In genomic region chr12:53476769-53477209, GRCh38 we compare ENCODE assay signal across 8 cellular contexts. TPM values are rescaled to one million over a fixed set of nuclear protein-coding genes. Genes with fewer than 3 reads are reported as not detected.
DNase-seq lines count a peak whose midpoint lies in the region; ATAC-seq and TF ChIP-seq lines count a peak whose summit lies in the region.

No MANE protein-coding gene starts in this region.

- H3K4me1 ChIP-seq in foreskin keratinocyte: peaks cover 8% of the 10 kb centered on the region

- peak; percentile 46 for ATAC-seq in foreskin keratinocyte

- peaks cover 100% of the 10 kb centered on the region for H3K36me3 ChIP-seq in SK-N-MC (ENCODE audit: insufficient read depth, low read length)

- DNase-seq in GM12865 (ENCODE audit: low read depth) (no peak), SK-N-MC (ENCODE audit: low read depth, low spot score) (no peak), foreskin keratinocyte (no peak), HuH-7 (ENCODE audit: low spot score) (no peak), G401 (ENCODE audit: low spot score) (no peak), UCSD-AML1 (lab: John Stamatoyannopoulos, UW; ENCODE audit: unreplicated experiment) (no peak)
- no peak for DNase-seq in activated CD8-positive, alpha-beta memory T cell treated with anti-CD3 and anti-CD28 coated beads, Interleukin-2, amount 50 U/mL, for 48 hours

- H3K27me3 ChIP-seq in foreskin keratinocyte: no peaks in the 10 kb centered on the region

- peak; percentile 69 for TF ChIP-seq CTCF in 22Rv1 (IDR thresholded peaks at IDR 0.05)
- TF ChIP-seq CTCF in GM12865 (IDR thresholded peaks at IDR 0.05; ENCODE audit: insufficient read depth, low read depth, low read length, missing control alignments): peak; percentile 15
- peak; percentile 52 for TF ChIP-seq CTCF in foreskin keratinocyte (conservative IDR thresholded peaks at IDR 0.05)

- H3K27ac ChIP-seq in 22Rv1 (peak overlapping the region; percentile 30; the same call in 1 of the 2 replicates), SK-N-MC (peak overlapping the region; percentile 44; the same call in 1 of the 2 replicates), foreskin keratinocyte (no peak overlapping the region)

- in situ Hi-C loops in G401 (cut with HindIII; ENCODE audit: low sequenced_read_pairs): no loop called here

- H3K4me3 ChIP-seq in GM12865 (ENCODE audit: low read depth, low read length) (no peak overlapping the region), SK-N-MC (no peak overlapping the region)

- H3K9me3 ChIP-seq in SK-N-MC (ENCODE audit: low read depth, low read length): no peaks in the 10 kb centered on the region

- no peak overlapping the region for H3K9ac ChIP-seq in SK-N-MC (ENCODE audit: insufficient read length)

RNA-seq across cellular contexts. Expression of gene MAP3K12, which starts 22.5 kb away (rescaled TPM):
- total RNA-seq in foreskin keratinocyte: 11.3 and 13.3 TPM in 2 replicates
- 10.0 and 10.4 TPM in 2 replicates for polyA plus RNA-seq in foreskin keratinocyte
- 29.5 and 32.8 TPM in 2 replicates for total RNA-seq in G401 (2014; rRNA removed; shearing (Covaris generic))

RNA-seq across cellular contexts. Expression of gene TARBP2, which starts 24.3 kb away (rescaled TPM):
- total RNA-seq in foreskin keratinocyte: 46.4 and 48.0 TPM in 2 replicates
- 46.7 and 49.6 TPM in 2 replicates for polyA plus RNA-seq in foreskin keratinocyte
- total RNA-seq in G401 (2014; rRNA removed; shearing (Covaris generic)): 117 and 119 TPM in 2 replicates

RNA-seq across cellular contexts. Expression of gene PCBP2, which starts 24.9 kb away (rescaled TPM):
- 378 and 396 TPM in 2 replicates for total RNA-seq in foreskin keratinocyte
- 422 and 510 TPM in 2 replicates for polyA plus RNA-seq in foreskin keratinocyte
- total RNA-seq in G401 (2014; rRNA removed; shearing (Covaris generic)): 144 and 145 TPM in 2 replicates

RNA-seq across cellular contexts. Expression of gene NPFF, which starts 30.5 kb away (rescaled TPM):
- not detected in 2 replicates for total RNA-seq in foreskin keratinocyte
- 0.18 TPM in 1 of 2 replicates, not detected in the other for polyA plus RNA-seq in foreskin keratinocyte
- 10.7 TPM in 1 of 2 replicates, not detected in the other for total RNA-seq in G401 (2014; rRNA removed; shearing (Covaris generic))

RNA-seq across cellular contexts. Expression of gene PRR13, which starts 35.3 kb away (rescaled TPM):
- total RNA-seq in foreskin keratinocyte: 139 TPM in 2 replicates
- 204 and 208 TPM in 2 replicates for polyA plus RNA-seq in foreskin keratinocyte
- total RNA-seq in G401 (2014; rRNA removed; shearing (Covaris generic)): 83.1 and 127 TPM in 2 replicates

Comparison
In these comparisons a context has a peak if more than half of its experiments do, and no peak if none do; other contexts are left out.
1. CTCF ChIP-seq: peak in every context shown above with its lines; median percentile 69 in 22Rv1; 52 in foreskin keratinocyte; 15 in GM12865.